Comparison of ENCODE assay signal across 8 cellular contexts in the genomic region with DNA sequence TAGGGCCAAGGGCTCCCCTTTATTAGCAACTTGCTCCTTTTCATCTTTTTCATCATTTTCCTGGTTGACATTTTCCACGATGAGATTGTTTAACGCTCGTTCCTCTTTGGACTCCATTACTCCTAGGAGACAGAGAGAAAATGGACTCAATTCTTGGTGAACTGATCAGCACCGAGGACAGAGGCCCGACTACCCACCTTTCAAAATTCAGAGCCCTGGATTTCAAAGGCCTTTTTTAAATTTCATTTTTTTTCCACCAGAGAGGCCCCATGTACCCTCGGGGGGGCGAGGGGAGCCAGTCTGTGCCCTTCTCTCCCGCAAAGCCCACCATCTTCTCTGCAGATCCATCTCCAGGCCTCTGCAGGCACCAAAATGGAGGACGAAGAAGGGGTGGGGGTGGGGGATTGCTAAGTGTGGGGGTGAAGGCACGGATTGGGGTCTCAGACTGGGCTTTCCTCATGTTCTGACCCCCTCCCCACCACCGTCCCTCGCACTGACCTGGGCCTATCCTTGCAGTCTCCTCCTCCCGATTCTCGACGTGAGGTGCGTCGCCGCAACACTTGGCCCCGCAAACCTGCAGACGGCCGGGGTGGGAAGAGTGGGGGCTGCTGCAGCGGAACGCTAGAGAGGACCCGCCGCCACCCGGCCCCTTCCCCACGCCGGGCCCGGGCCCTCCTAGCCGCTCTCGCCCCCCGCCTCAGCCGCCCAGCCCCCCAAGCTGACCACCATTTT. TPM values are rescaled to one million over a fixed set of nuclear protein-coding genes. Genes with fewer than 3 reads are reported as not detected.
A peak's percentile ranks its signal among the peaks of the same experiment; 100 is the strongest.
DNase-seq lines count a peak whose midpoint lies in the region; ATAC-seq, FAIRE-seq and TF ChIP-seq lines count a peak whose summit lies in the region.

No MANE protein-coding gene starts in this region.

- peaks cover 0 to 11% of the 10 kb centered on the region in 2 experiments; a peak in 2 of 5 replicates for H3K4me1 ChIP-seq in K562 (replicated peaks in 1 of 2; ENCODE audit: control insufficient read depth in 2 of 2, insufficient read depth in 2 of 2, low read length in 2 of 2)
- H3K4me1 ChIP-seq in uterus: no peaks in the 10 kb centered on the region

- peak overlapping the region; percentile 54 to 89; a peak in 3 of 4 replicates for H3K9ac ChIP-seq in K562 (ENCODE audit: insufficient read depth in 1 of 2, low read depth in 2 of 2, low read length in 2 of 2)

- H3K4me3 ChIP-seq in K562 (peak overlapping the region; percentile 60), uterus (peak overlapping the region; percentile 24 to 42)

- CTCF ChIA-PET in K562 (lab: Yijun Ruan, JAX; ENCODE audit: low intra/inter-chr PET ratio): no interaction called here

- POLR2A ChIA-PET in K562 (lab: Yijun Ruan, JAX): no interaction called here

- BruUV-seq in K562 (replicated peaks; lab: Mats Ljungman, UMichigan): no TSS peak

- no peak for TF ChIP-seq EP300 in K562 (IDR thresholded peaks at IDR 0.05; ENCODE audit: low read length)

- no peaks in the 10 kb centered on the region for H3K36me3 ChIP-seq in K562 (ENCODE audit: control insufficient read depth, insufficient read depth, low read length)
- H3K36me3 ChIP-seq in uterus: no peaks in the 10 kb centered on the region

- H3K27ac ChIP-seq in K562 (ENCODE audit: extremely low read depth, low read depth, low read length) (no peak overlapping the region), uterus (peak overlapping the region; percentile 25 to 64)

- no peak for FAIRE-seq in K562 (lab: Jason Lieb, UNC)

- in situ Hi-C loops in K562 (cut with MboI): no loop called here

- TF ChIP-seq POLR2A in K562 (conservative IDR thresholded peaks at IDR 0.05) (no peak), uterus (IDR thresholded peaks at IDR 0.05) (no peak)

- peaks cover 3% of the 10 kb centered on the region for H3K36me3 Mint-ChIP-seq in memory B cell

- TF ChIP-seq RAD21 in K562 (CRISPR knock-in tag; conservative IDR thresholded peaks at IDR 0.05 in 1 of 2, IDR thresholded peaks at IDR 0.05 in 1 of 2): no peak

- peak overlapping the region; percentile 86 for H3K4me3 Mint-ChIP-seq in memory B cell

- intact Hi-C loops in K562 (cut with micrococcal nuclease) (no loop called here), uterus (cut with DNase I; ENCODE audit: low total_unique reads) (no loop called here)

- ATAC-seq in K562: peak; percentile 48
- ATAC-seq in memory B cell (ENCODE audit: low read depth): no peak
- ATAC-seq in GM18873 (IDR thresholded peaks at IDR 0.05; ENCODE audit: low FRiP score, unreplicated experiment): no peak
- ATAC-seq in HG03520 (IDR thresholded peaks at IDR 0.05; ENCODE audit: unreplicated experiment): no peak

- no peaks in the 10 kb centered on the region for H3K9me3 Mint-ChIP-seq in memory B cell

- DNase-seq in stimulated activated CD4-positive, alpha-beta T cell treated with anti-CD3 and anti-CD28 coated beads, Interleukin-1b, Interleukin-23, amount 100 ng/mL, for 48 hours: peak; percentile 1
- DNase-seq in stimulated activated CD4-positive, alpha-beta T cell treated with anti-CD3 and anti-CD28 coated beads, Interleukin-12 subunit alpha, Interleukin-12 subunit beta, amount 100 ng/mL, for 4 hours: no peak
- no peak for DNase-seq in K562 (ENCODE audit: extremely low read depth in 1 of 4, low spot score in 3 of 4)
- peak in 1 of 2 donors; percentile 0 for DNase-seq in memory B cell (ENCODE audit: low spot score in 2 of 2)
- no peak for DNase-seq in uterus
- no peak for DNase-seq in NOMO-1 treated with DMSO at 0.1 percent for 48 hours (lab: John Stamatoyannopoulos, UW; ENCODE audit: unreplicated experiment)

- no peak for TF ChIP-seq CTCF in K562 (IDR thresholded peaks at IDR 0.05 in 2 of 3, conservative IDR thresholded peaks at IDR 0.05 in 1 of 3; ENCODE audit: insufficient read depth in 2 of 3, low read depth in 1 of 3, low read length in 3 of 3)
- no peak for TF ChIP-seq CTCF in uterus (IDR thresholded peaks at IDR 0.05)

- H3K4me1 Mint-ChIP-seq in memory B cell: peaks cover 3% of the 10 kb centered on the region

- H3K27me3 Mint-ChIP-seq in memory B cell: no peaks in the 10 kb centered on the region

- H3K4me2 ChIP-seq in K562 (ENCODE audit: insufficient read depth, low read length): peak overlapping the region; percentile 82; the same call in 1 of the 2 replicates

- no peaks in the 10 kb centered on the region for H3K79me2 ChIP-seq in K562 (ENCODE audit: control insufficient read depth, insufficient read depth, low read length)

- peak overlapping the region; percentile 92; the same call in 1 of the 2 replicates for H2AFZ ChIP-seq in K562 (ENCODE audit: low read depth, low read length)

- H3K27ac Mint-ChIP-seq in memory B cell: no peak overlapping the region

- no peaks in the 10 kb centered on the region for H3K27me3 ChIP-seq in K562 (ENCODE audit: control insufficient read depth in 2 of 2, insufficient read depth in 2 of 2, low read length in 2 of 2)
- H3K27me3 ChIP-seq in uterus: peaks cover 0 to 3% of the 10 kb centered on the region in 2 donors

- H3K9me3 ChIP-seq in K562 (replicated peaks; ENCODE audit: control insufficient read depth, insufficient read depth, low read depth, low read length) (no peaks in the 10 kb centered on the region), uterus (no peaks in the 10 kb centered on the region)

- no peaks in the 10 kb centered on the region for H3K9me1 ChIP-seq in K562 (ENCODE audit: control insufficient read depth, insufficient read depth, low read length)

- 42% methylated on average over 5 of the region's 33 CpGs for WGBS in K562 (ENCODE audit: insufficient coverage, low coverage, missing lambda C conversion rate)

- H4K20me1 ChIP-seq in K562 (replicated peaks; ENCODE audit: control insufficient read depth, insufficient read depth, low read length): no peaks in the 10 kb centered on the region

RNA-seq across cellular contexts. Expression of gene BEX2, which starts 0.8 kb away (rescaled TPM):
- total RNA-seq in K562 (2011; cell fraction: chromatin; rRNA removed; ENCODE audit: low replicate concordance): 4.2 and 8.2 TPM in 2 replicates
- total RNA-seq in K562 (2011; cell fraction: nucleolus; rRNA removed): 3.8 and 5.3 TPM in 2 replicates
- total RNA-seq in K562 (2011; cell fraction: nucleoplasm; rRNA removed): 8.6 and 9.6 TPM in 2 replicates
- 12.0 and 13.1 TPM in 2 replicates for total RNA-seq in K562 (2014; rRNA removed)
- total RNA-seq in K562 (2014; rRNA removed; fragmentation: Illumina TruSeq; extraction: Trizol): 9.3 and 11.1 TPM in 2 replicates
- 5.5 and 6.7 TPM in 2 replicates for total RNA-seq in K562 (2015; rRNA removed; fragmentation: Illumina TruSeq; extraction: Trizol)
- 5.2 and 8.3 TPM in 2 replicates for total RNA-seq in K562 (2021)
- 5.4 and 8.5 TPM in 2 replicates for polyA plus RNA-seq in K562 (2011; rRNA removed)
- polyA plus RNA-seq in K562 (2011; cell fraction: cytosol; rRNA removed): 1.7 and 6.8 TPM in 2 replicates
- polyA plus RNA-seq in K562 (2011; cell fraction: nucleus; rRNA removed): 4.1 and 15.3 TPM in 2 replicates
- 10.1 and 92.4 TPM in 2 replicates for polyA plus RNA-seq in K562 (2012)
- 7.7 and 13.3 TPM in 2 replicates for polyA plus RNA-seq in K562 (2014; fragmentation: Illumina TruSeq; extraction: Trizol)
- polyA plus RNA-seq in K562 (2014; fragmentation: Nextera tagmentation; extraction: Ambion mirVana): 1 to 10 TPM; 8.3 to 8.9 TPM
- 13.3 and 18.0 TPM in 2 replicates for polyA plus RNA-seq in K562 (2014; rRNA removed)
- polyA minus RNA-seq in K562 (2011; rRNA and poly(A)+ RNA removed): 1.9 and 6.6 TPM in 2 replicates
- 0.76 TPM in 1 of 2 replicates, not detected in the other for polyA minus RNA-seq in K562 (2011; cell fraction: cytosol; rRNA and poly(A)+ RNA removed)
- 1.3 and 3.0 TPM in 2 replicates for polyA minus RNA-seq in K562 (2011; cell fraction: nucleus; rRNA and poly(A)+ RNA removed)
- total RNA-seq in uterus: 10 to 100 TPM in 2 of 4 donors, 1 to 10 TPM in 1, not detected in 1; 1.5 to 35.6 (median 15.5) TPM

RNA-seq across cellular contexts. Expression of gene TCEAL7, which starts 20.0 kb away (rescaled TPM):
- not detected in 2 replicates for total RNA-seq in K562 (2011; cell fraction: chromatin; rRNA removed; ENCODE audit: low replicate concordance)
- not detected in 2 replicates for total RNA-seq in K562 (2011; cell fraction: nucleolus; rRNA removed)
- total RNA-seq in K562 (2011; cell fraction: nucleoplasm; rRNA removed): not detected in 2 replicates
- total RNA-seq in K562 (2014; rRNA removed) (not detected in 2 replicates), K562 (2014; rRNA removed; fragmentation: Illumina TruSeq; extraction: Trizol) (0.18 and 0.22 TPM in 2 replicates), K562 (2015; rRNA removed; fragmentation: Illumina TruSeq; extraction: Trizol) (0.15 TPM in 1 of 2 replicates, not detected in the other), K562 (2021) (0.13 TPM in 1 of 2 replicates, not detected in the other), uterus (10 to 100 TPM; 23.6 to 90.0 (median 60.4) TPM)
- polyA plus RNA-seq in K562 (2011; rRNA removed) (0.10 TPM in 1 of 2 replicates, not detected in the other), K562 (2014; fragmentation: Illumina TruSeq; extraction: Trizol) (0.26 TPM in 1 of 2 replicates, not detected in the other), K562 (2014; fragmentation: Nextera tagmentation; extraction: Ambion mirVana) (under 1 TPM; 0.07 to 0.34 TPM), K562 (2014; rRNA removed) (not detected in 2 replicates)
- polyA plus RNA-seq in K562 (2011; cell fraction: cytosol; rRNA removed): 0.09 TPM in 1 of 2 replicates, not detected in the other
- not detected in 2 replicates for polyA plus RNA-seq in K562 (2011; cell fraction: nucleus; rRNA removed)
- polyA plus RNA-seq in K562 (2012): 0.08 and 0.53 TPM in 2 replicates
- polyA minus RNA-seq in K562 (2011; rRNA and poly(A)+ RNA removed): not detected in 2 replicates
- not detected in 2 replicates for polyA minus RNA-seq in K562 (2011; cell fraction: cytosol; rRNA and poly(A)+ RNA removed)
- not detected in 2 replicates for polyA minus RNA-seq in K562 (2011; cell fraction: nucleus; rRNA and poly(A)+ RNA removed)

RNA-seq across cellular contexts. Expression of gene TCEAL5, which starts 33.5 kb away (rescaled TPM):
- not detected in 2 replicates for total RNA-seq in K562 (2011; cell fraction: chromatin; rRNA removed; ENCODE audit: low replicate concordance)
- not detected in 2 replicates for total RNA-seq in K562 (2011; cell fraction: nucleolus; rRNA removed)
- total RNA-seq in K562 (2011; cell fraction: nucleoplasm; rRNA removed): not detected in 2 replicates
- total RNA-seq in K562 (2014; rRNA removed): 0.18 and 0.24 TPM in 2 replicates
- not detected in 2 replicates for total RNA-seq in K562 (2014; rRNA removed; fragmentation: Illumina TruSeq; extraction: Trizol)
- total RNA-seq in K562 (2015; rRNA removed; fragmentation: Illumina TruSeq; extraction: Trizol): not detected in 2 replicates
- not detected in 2 replicates for total RNA-seq in K562 (2021)
- polyA plus RNA-seq in K562 (2011; rRNA removed): not detected in 2 replicates
- not detected in 2 replicates for polyA plus RNA-seq in K562 (2011; cell fraction: cytosol; rRNA removed)
- polyA plus RNA-seq in K562 (2011; cell fraction: nucleus; rRNA removed): not detected in 2 replicates
- not detected in 2 replicates for polyA plus RNA-seq in K562 (2012)
- polyA plus RNA-seq in K562 (2014; fragmentation: Illumina TruSeq; extraction: Trizol): 0.10 TPM in 1 of 2 replicates, not detected in the other
- not detected for polyA plus RNA-seq in K562 (2014; fragmentation: Nextera tagmentation; extraction: Ambion mirVana)
- polyA plus RNA-seq in K562 (2014; rRNA removed): 0.07 TPM in 1 of 2 replicates, not detected in the other
- polyA minus RNA-seq in K562 (2011; rRNA and poly(A)+ RNA removed): not detected in 2 replicates
- not detected in 2 replicates for polyA minus RNA-seq in K562 (2011; cell fraction: cytosol; rRNA and poly(A)+ RNA removed)
- not detected in 2 replicates for polyA minus RNA-seq in K562 (2011; cell fraction: nucleus; rRNA and poly(A)+ RNA removed)
- 1 to 10 TPM in 2 of 4 donors, not detected in 2; 5.4 to 6.5 TPM for total RNA-seq in uterus

RNA-seq across cellular contexts. Expression of gene TCEAL9, which starts 46.3 kb away (rescaled TPM):
- 3.8 and 12.7 TPM in 2 replicates for total RNA-seq in K562 (2011; cell fraction: chromatin; rRNA removed; ENCODE audit: low replicate concordance)
- total RNA-seq in K562 (2011; cell fraction: nucleolus; rRNA removed): 3.2 and 3.8 TPM in 2 replicates
- total RNA-seq in K562 (2011; cell fraction: nucleoplasm; rRNA removed): 5.1 and 6.3 TPM in 2 replicates
- total RNA-seq in K562 (2014; rRNA removed): 32.3 and 43.3 TPM in 2 replicates
- total RNA-seq in K562 (2014; rRNA removed; fragmentation: Illumina TruSeq; extraction: Trizol): 69.6 and 74.1 TPM in 2 replicates
- total RNA-seq in K562 (2015; rRNA removed; fragmentation: Illumina TruSeq; extraction: Trizol): 63.0 and 64.5 TPM in 2 replicates
- 16.2 and 19.5 TPM in 2 replicates for total RNA-seq in K562 (2021)
- polyA plus RNA-seq in K562 (2011; rRNA removed): 24.9 and 28.8 TPM in 2 replicates
- 2.0 and 10.5 TPM in 2 replicates for polyA plus RNA-seq in K562 (2011; cell fraction: cytosol; rRNA removed)
- polyA plus RNA-seq in K562 (2011; cell fraction: nucleus; rRNA removed): 3.4 and 6.7 TPM in 2 replicates
- polyA plus RNA-seq in K562 (2012): 52.1 and 69.8 TPM in 2 replicates
- polyA plus RNA-seq in K562 (2014; fragmentation: Illumina TruSeq; extraction: Trizol): 60.1 and 70.8 TPM in 2 replicates
- 100 to 1,000 TPM in 1 of 2 experiments, 10 to 100 TPM in 1; 96.7 to 106 TPM for polyA plus RNA-seq in K562 (2014; fragmentation: Nextera tagmentation; extraction: Ambion mirVana)
- 67.1 and 83.4 TPM in 2 replicates for polyA plus RNA-seq in K562 (2014; rRNA removed)
- 8.9 and 9.9 TPM in 2 replicates for polyA minus RNA-seq in K562 (2011; rRNA and poly(A)+ RNA removed)
- 2.5 and 4.1 TPM in 2 replicates for polyA minus RNA-seq in K562 (2011; cell fraction: cytosol; rRNA and poly(A)+ RNA removed)
- 1.5 and 5.6 TPM in 2 replicates for polyA minus RNA-seq in K562 (2011; cell fraction: nucleus; rRNA and poly(A)+ RNA removed)
- total RNA-seq in uterus: 10 to 100 TPM; 26.1 to 95.6 (median 52.6) TPM

RNA-seq across cellular contexts. Expression of gene TCEAL8, which starts 55.1 kb away (rescaled TPM):
- 7.6 and 17.8 TPM in 2 replicates for total RNA-seq in K562 (2011; cell fraction: chromatin; rRNA removed; ENCODE audit: low replicate concordance)
- 4.7 and 5.3 TPM in 2 replicates for total RNA-seq in K562 (2011; cell fraction: nucleolus; rRNA removed)
- 9.1 and 16.0 TPM in 2 replicates for total RNA-seq in K562 (2011; cell fraction: nucleoplasm; rRNA removed)
- 63.3 and 82.6 TPM in 2 replicates for total RNA-seq in K562 (2014; rRNA removed)
- 106 and 120 TPM in 2 replicates for total RNA-seq in K562 (2014; rRNA removed; fragmentation: Illumina TruSeq; extraction: Trizol)
- total RNA-seq in K562 (2015; rRNA removed; fragmentation: Illumina TruSeq; extraction: Trizol): 75.7 and 84.5 TPM in 2 replicates
- total RNA-seq in K562 (2021): 47.8 and 49.0 TPM in 2 replicates
- 61.1 and 66.3 TPM in 2 replicates for polyA plus RNA-seq in K562 (2011; rRNA removed)
- polyA plus RNA-seq in K562 (2011; cell fraction: cytosol; rRNA removed): 8.5 and 33.0 TPM in 2 replicates
- polyA plus RNA-seq in K562 (2011; cell fraction: nucleus; rRNA removed): 5.0 and 15.6 TPM in 2 replicates
- 52.8 and 85.4 TPM in 2 replicates for polyA plus RNA-seq in K562 (2012)
- 94.0 and 110 TPM in 2 replicates for polyA plus RNA-seq in K562 (2014; fragmentation: Illumina TruSeq; extraction: Trizol)
- polyA plus RNA-seq in K562 (2014; fragmentation: Nextera tagmentation; extraction: Ambion mirVana): 100 to 1,000 TPM; 153 to 178 TPM
- 82.4 and 101 TPM in 2 replicates for polyA plus RNA-seq in K562 (2014; rRNA removed)
- polyA minus RNA-seq in K562 (2011; rRNA and poly(A)+ RNA removed): 27.1 and 39.1 TPM in 2 replicates
- 12.5 and 12.8 TPM in 2 replicates for polyA minus RNA-seq in K562 (2011; cell fraction: cytosol; rRNA and poly(A)+ RNA removed)
- 3.6 and 10.7 TPM in 2 replicates for polyA minus RNA-seq in K562 (2011; cell fraction: nucleus; rRNA and poly(A)+ RNA removed)
- 100 to 1,000 TPM in 3 of 4 donors, 10 to 100 TPM in 1; 56.1 to 181 (median 128) TPM for total RNA-seq in uterus

Comparison
In these comparisons a context has a peak if more than half of its experiments do, and no peak if none do; other contexts are left out.
1. RNA of gene TCEAL7, which starts 20.0 kb away (total RNA-seq): 23.6 to 90.0 TPM in uterus; 0.13 to 0.22 TPM in K562; every median in the first group is over 10 times any median in the second.